8 cellular contexts compared by ENCODE assay signal in the genomic region with DNA sequence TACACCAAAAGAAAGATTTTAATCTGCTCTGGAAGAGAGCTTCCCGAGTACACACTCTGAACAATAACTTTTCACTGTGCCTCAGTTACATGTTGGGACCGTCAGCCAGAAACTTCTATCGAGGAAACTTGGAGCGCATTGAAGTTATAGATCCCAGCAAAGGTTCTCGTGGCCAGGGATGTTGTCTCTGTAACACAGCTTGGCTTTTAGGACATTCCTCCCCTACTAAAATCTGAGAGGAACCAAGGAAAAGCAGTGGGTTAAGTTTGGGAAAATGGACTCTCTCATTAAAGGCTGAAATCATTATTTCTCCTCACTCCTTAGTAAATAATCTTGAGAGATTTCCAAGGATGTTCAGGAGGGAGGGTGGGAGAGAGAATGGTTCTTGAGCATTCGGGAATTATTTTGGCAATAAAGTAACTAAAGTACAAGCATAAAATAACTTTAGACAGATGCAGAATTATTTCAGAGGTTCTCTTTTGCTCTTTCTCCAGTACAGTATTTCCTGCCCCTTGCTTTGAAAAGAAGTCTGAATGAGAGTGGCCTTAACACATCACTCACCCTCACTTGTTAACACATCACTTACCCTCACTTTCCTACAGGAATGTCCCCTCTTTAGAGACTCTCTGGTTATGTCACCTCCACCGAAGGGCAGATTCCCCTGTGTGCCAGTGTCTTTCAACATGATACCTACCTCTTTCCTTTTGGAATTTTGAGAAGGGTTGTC. TPM values are rescaled to one million over a fixed set of nuclear protein-coding genes. Genes with fewer than 3 reads are reported as not detected.
DNase-seq lines count a peak whose midpoint lies in the region; ATAC-seq and TF ChIP-seq lines count a peak whose summit lies in the region.

No MANE protein-coding gene starts in this region.

- intact Hi-C loops in posterior vena cava (cut with DNase I), result loop anchor here (5.0 to 10.0 kb wide), 3 partner anchors 104 to 254 kb away; no protein-coding TSS in a partner anchor

- H3K4me1 ChIP-seq in gastroesophageal sphincter (peaks cover 19 to 60% (median 23%) of the 10 kb centered on the region in 3 donors), HAP-1 (peaks cover 44% of the 10 kb centered on the region)

- in situ Hi-C loops in HAP-1 (cut with MboI; ENCODE audit: low sequenced_read_pairs), result no loop called here

- no peaks in the 10 kb centered on the region for H3K9me3 Mint-ChIP-seq in T-cell
- H3K9me3 Mint-ChIP-seq in stimulated activated effector memory CD8-positive, alpha-beta T cell treated with anti-CD3 and anti-CD28 coated beads, Interleukin-12 subunit alpha, Interleukin-12 subunit beta, amount 100 ng/mL, for 72 hours, result no peaks in the 10 kb centered on the region

- no peak for TF ChIP-seq POLR2A in gastroesophageal sphincter (IDR thresholded peaks at IDR 0.05)

- TF ChIP-seq CTCF in gastroesophageal sphincter (IDR thresholded peaks at IDR 0.05), result no peak

- H3K27ac Mint-ChIP-seq in T-cell, result peak overlapping the region; percentile 97 to 99
- peak overlapping the region; percentile 3 for H3K27ac Mint-ChIP-seq in stimulated activated effector memory CD8-positive, alpha-beta T cell treated with anti-CD3 and anti-CD28 coated beads, Interleukin-12 subunit alpha, Interleukin-12 subunit beta, amount 100 ng/mL, for 72 hours

- peaks cover 0 to 7% of the 10 kb centered on the region in 2 donors for H3K27me3 Mint-ChIP-seq in T-cell

- POLR2A ChIA-PET in T-cell (lab: Charles Lee), result no interaction called here

- no peak for ATAC-seq in T-cell (replicated peaks in 1 of 4)
- no peak for ATAC-seq in gastroesophageal sphincter
- ATAC-seq in stimulated activated effector memory CD8-positive, alpha-beta T cell treated with anti-CD3 and anti-CD28 coated beads, Interleukin-12 subunit alpha, Interleukin-12 subunit beta, amount 100 ng/mL, for 72 hours, result no peak

- H3K36me3 ChIP-seq in gastroesophageal sphincter, result no peaks in the 10 kb centered on the region
- no peaks in the 10 kb centered on the region for H3K36me3 ChIP-seq in HAP-1 (replicated peaks)

- WGBS in gastroesophageal sphincter (ENCODE audit: low coverage in 1 of 2), 2 donors, result 0 to 9% methylated on average over 3 to 7 of the region's 7 CpGs

- peak overlapping the region; percentile 77 to 90 (median 80) for H3K4me3 Mint-ChIP-seq in T-cell
- H3K4me3 Mint-ChIP-seq in stimulated activated effector memory CD8-positive, alpha-beta T cell treated with anti-CD3 and anti-CD28 coated beads, Interleukin-12 subunit alpha, Interleukin-12 subunit beta, amount 100 ng/mL, for 72 hours, result peak overlapping the region; percentile 91

- CTCF ChIA-PET in T-cell (lab: Charles Lee), result interaction anchor here in 1 of 2 donors (0.8 to 1.3 kb wide), 2 partner anchors 30 kb away, joined by 3 to 4 read pairs; no protein-coding TSS in a partner anchor

- DNase-seq in NCI-H1694 treated with DMSO at 0.1 percent for 48 hours (lab: John Stamatoyannopoulos, UW) (peak; percentile 28), NCI-H1694 (lab: John Stamatoyannopoulos, UW) (no peak), T-cell (no peak), HAP-1 (ENCODE audit: low spot score in 2 of 2) (no peak), posterior vena cava (ENCODE audit: low spot score) (no peak)
- no peak for DNase-seq in stimulated activated effector memory CD8-positive, alpha-beta T cell treated with anti-CD3 and anti-CD28 coated beads, Interleukin-12 subunit alpha, Interleukin-12 subunit beta, amount 100 ng/mL, for 72 hours (ENCODE audit: low spot score in 2 of 2)
- DNase-seq in activated CD8-positive, alpha-beta memory T cell treated with anti-CD3 and anti-CD28 coated beads, Interleukin-2, amount 50 U/mL, for 48 hours, result no peak

- H3K36me3 Mint-ChIP-seq in T-cell, result no peaks in the 10 kb centered on the region
- H3K36me3 Mint-ChIP-seq in stimulated activated effector memory CD8-positive, alpha-beta T cell treated with anti-CD3 and anti-CD28 coated beads, Interleukin-12 subunit alpha, Interleukin-12 subunit beta, amount 100 ng/mL, for 72 hours, result peaks cover 22% of the 10 kb centered on the region

- H3K9me3 ChIP-seq in gastroesophageal sphincter (no peaks in the 10 kb centered on the region), HAP-1 (no peaks in the 10 kb centered on the region)

- H3K27me3 ChIP-seq in gastroesophageal sphincter (no peaks in the 10 kb centered on the region), HAP-1 (ENCODE audit: low read depth) (no peaks in the 10 kb centered on the region)

- no peak for TF ChIP-seq EP300 in gastroesophageal sphincter (IDR thresholded peaks at IDR 0.05)

- peak overlapping the region; percentile 86 to 99 for H3K4me3 ChIP-seq in gastroesophageal sphincter
- no peak overlapping the region for H3K4me3 ChIP-seq in HAP-1

- peaks cover 57 to 62% (median 57%) of the 10 kb centered on the region in 3 donors for H3K4me1 Mint-ChIP-seq in T-cell
- peaks cover 51% of the 10 kb centered on the region for H3K4me1 Mint-ChIP-seq in stimulated activated effector memory CD8-positive, alpha-beta T cell treated with anti-CD3 and anti-CD28 coated beads, Interleukin-12 subunit alpha, Interleukin-12 subunit beta, amount 100 ng/mL, for 72 hours

- H3K27ac ChIP-seq in gastroesophageal sphincter, result peak overlapping the region; percentile 90 to 97 (median 96)

RNA-seq across cellular contexts. Expression of a gene that starts 1.8 kb away (rescaled TPM):
- total RNA-seq in T-cell, result 10 to 100 TPM in 1 of 5 donors, 1 to 10 TPM in 4; 5.1 to 10.1 (median 7.1) TPM
- 100 to 1,000 TPM; 123 to 205 (median 149) TPM for total RNA-seq in gastroesophageal sphincter
- 100 to 1,000 TPM; 117 to 183 TPM for total RNA-seq in posterior vena cava

Comparison
In these comparisons a context has a peak if more than half of its experiments do, and no peak if none do; other contexts are left out.
1. RNA of a gene that starts 1.8 kb away (total RNA-seq): 117 to 183 TPM in posterior vena cava and 123 to 205 TPM in gastroesophageal sphincter; 5.1 to 10.1 TPM in T-cell; every median in the first group is over 10 times any median in the second.